Comparison of ENCODE assay signal across 1 cellular context in the genomic region with DNA sequence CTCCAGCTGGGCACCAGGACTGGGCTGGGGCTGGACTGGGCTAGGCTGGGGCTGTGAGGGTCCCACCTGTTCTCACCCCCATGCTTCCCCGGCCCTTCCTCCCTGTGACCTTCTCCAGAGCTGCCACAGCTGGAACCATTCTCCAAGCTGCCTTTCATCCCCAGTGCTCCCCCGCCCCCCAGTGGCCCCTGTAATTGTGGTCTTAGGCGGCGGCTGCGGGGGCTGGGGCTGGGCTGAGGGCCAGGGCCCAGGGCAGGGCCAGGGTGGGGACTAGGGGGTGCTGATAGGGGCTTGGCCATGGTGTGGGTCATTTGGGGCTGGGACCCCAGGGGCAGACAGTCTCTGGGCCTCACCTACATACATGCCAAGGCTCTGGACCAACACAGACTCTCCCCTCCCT.
TF ChIP-seq lines count a peak whose summit lies in the region.

No MANE protein-coding gene starts in this region.

TF ChIP-seq in SK-N-SH, 30 proteins besides CTCF, POLR2A, EP300 and RAD21 (continued from another document):
- TF ChIP-seq, protein P1, sequence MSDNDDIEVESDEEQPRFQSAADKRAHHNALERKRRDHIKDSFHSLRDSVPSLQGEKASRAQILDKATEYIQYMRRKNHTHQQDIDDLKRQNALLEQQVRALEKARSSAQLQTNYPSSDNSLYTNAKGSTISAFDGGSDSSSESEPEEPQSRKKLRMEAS (IDR thresholded peaks at IDR 0.05; ENCODE audit: low read depth) = no peak
- TF ChIP-seq CHD2 (IDR thresholded peaks at IDR 0.05; ENCODE audit: low read length, partially characterized antibody) (no peak), TEAD4 (IDR thresholded peaks at IDR 0.05; ENCODE audit: borderline replicate concordance, insufficient read depth) (no peak), MEF2A (IDR thresholded peaks at IDR 0.05; ENCODE audit: borderline replicate concordance, low read depth) (no peak), RXRA (IDR thresholded peaks at IDR 0.05; ENCODE audit: borderline replicate concordance, low read depth) (no peak), TCF12 (IDR thresholded peaks at IDR 0.05) (no peak), SIN3A (IDR thresholded peaks at IDR 0.05; ENCODE audit: borderline replicate concordance, low read depth, low read length) (no peak), SMC3 (IDR thresholded peaks at IDR 0.05; ENCODE audit: low read depth, low read length) (no peak), NRF1 (IDR thresholded peaks at IDR 0.05; ENCODE audit: low read depth, low read length) (no peak)
- TF ChIP-seq, protein P2, sequence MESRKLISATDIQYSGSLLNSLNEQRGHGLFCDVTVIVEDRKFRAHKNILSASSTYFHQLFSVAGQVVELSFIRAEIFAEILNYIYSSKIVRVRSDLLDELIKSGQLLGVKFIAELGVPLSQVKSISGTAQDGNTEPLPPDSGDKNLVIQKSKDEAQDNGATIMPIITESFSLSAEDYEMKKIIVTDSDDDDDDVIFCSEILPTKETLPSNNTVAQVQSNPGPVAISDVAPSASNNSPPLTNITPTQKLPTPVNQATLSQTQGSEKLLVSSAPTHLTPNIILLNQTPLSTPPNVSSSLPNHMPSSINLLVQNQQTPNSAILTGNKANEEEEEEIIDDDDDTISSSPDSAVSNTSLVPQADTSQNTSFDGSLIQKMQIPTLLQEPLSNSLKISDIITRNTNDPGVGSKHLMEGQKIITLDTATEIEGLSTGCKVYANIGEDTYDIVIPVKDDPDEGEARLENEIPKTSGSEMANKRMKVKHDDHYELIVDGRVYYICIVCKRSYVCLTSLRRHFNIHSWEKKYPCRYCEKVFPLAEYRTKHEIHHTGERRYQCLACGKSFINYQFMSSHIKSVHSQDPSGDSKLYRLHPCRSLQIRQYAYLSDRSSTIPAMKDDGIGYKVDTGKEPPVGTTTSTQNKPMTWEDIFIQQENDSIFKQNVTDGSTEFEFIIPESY (IDR thresholded peaks at IDR 0.05; ENCODE audit: borderline replicate concordance, low read depth) = no peak
- TF ChIP-seq, protein P3, sequence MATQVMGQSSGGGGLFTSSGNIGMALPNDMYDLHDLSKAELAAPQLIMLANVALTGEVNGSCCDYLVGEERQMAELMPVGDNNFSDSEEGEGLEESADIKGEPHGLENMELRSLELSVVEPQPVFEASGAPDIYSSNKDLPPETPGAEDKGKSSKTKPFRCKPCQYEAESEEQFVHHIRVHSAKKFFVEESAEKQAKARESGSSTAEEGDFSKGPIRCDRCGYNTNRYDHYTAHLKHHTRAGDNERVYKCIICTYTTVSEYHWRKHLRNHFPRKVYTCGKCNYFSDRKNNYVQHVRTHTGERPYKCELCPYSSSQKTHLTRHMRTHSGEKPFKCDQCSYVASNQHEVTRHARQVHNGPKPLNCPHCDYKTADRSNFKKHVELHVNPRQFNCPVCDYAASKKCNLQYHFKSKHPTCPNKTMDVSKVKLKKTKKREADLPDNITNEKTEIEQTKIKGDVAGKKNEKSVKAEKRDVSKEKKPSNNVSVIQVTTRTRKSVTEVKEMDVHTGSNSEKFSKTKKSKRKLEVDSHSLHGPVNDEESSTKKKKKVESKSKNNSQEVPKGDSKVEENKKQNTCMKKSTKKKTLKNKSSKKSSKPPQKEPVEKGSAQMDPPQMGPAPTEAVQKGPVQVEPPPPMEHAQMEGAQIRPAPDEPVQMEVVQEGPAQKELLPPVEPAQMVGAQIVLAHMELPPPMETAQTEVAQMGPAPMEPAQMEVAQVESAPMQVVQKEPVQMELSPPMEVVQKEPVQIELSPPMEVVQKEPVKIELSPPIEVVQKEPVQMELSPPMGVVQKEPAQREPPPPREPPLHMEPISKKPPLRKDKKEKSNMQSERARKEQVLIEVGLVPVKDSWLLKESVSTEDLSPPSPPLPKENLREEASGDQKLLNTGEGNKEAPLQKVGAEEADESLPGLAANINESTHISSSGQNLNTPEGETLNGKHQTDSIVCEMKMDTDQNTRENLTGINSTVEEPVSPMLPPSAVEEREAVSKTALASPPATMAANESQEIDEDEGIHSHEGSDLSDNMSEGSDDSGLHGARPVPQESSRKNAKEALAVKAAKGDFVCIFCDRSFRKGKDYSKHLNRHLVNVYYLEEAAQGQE (IDR thresholded peaks at IDR 0.05; ENCODE audit: low read depth, low read length) = no peak
- TF ChIP-seq, protein P4, sequence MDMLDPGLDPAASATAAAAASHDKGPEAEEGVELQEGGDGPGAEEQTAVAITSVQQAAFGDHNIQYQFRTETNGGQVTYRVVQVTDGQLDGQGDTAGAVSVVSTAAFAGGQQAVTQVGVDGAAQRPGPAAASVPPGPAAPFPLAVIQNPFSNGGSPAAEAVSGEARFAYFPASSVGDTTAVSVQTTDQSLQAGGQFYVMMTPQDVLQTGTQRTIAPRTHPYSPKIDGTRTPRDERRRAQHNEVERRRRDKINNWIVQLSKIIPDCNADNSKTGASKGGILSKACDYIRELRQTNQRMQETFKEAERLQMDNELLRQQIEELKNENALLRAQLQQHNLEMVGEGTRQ (IDR thresholded peaks at IDR 0.05; ENCODE audit: borderline replicate concordance, low read depth, low read length) = no peak
